Comparison of ENCODE assay signal across 1 cellular context in genomic region chr14:24188251-24189058, GRCh38.
TF ChIP-seq lines count a peak whose summit lies in the region.

A gene with protein sequence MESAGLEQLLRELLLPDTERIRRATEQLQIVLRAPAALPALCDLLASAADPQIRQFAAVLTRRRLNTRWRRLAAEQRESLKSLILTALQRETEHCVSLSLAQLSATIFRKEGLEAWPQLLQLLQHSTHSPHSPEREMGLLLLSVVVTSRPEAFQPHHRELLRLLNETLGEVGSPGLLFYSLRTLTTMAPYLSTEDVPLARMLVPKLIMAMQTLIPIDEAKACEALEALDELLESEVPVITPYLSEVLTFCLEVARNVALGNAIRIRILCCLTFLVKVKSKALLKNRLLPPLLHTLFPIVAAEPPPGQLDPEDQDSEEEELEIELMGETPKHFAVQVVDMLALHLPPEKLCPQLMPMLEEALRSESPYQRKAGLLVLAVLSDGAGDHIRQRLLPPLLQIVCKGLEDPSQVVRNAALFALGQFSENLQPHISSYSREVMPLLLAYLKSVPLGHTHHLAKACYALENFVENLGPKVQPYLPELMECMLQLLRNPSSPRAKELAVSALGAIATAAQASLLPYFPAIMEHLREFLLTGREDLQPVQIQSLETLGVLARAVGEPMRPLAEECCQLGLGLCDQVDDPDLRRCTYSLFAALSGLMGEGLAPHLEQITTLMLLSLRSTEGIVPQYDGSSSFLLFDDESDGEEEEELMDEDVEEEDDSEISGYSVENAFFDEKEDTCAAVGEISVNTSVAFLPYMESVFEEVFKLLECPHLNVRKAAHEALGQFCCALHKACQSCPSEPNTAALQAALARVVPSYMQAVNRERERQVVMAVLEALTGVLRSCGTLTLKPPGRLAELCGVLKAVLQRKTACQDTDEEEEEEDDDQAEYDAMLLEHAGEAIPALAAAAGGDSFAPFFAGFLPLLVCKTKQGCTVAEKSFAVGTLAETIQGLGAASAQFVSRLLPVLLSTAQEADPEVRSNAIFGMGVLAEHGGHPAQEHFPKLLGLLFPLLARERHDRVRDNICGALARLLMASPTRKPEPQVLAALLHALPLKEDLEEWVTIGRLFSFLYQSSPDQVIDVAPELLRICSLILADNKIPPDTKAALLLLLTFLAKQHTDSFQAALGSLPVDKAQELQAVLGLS (minus strand): TSS chr14:24188816. CDS start chr14:24188787, 29 bp downstream.

TF ChIP-seq in HepG2, 621 proteins besides CTCF, POLR2A, EP300 and RAD21 (continued from another document and continues in another):
- TF ChIP-seq ZBTB3 (CRISPR knock-in tag; IDR thresholded peaks at IDR 0.05; ENCODE audit: borderline replicate concordance, low read depth) (peak; percentile 90), ZNF672 (CRISPR knock-in tag; IDR thresholded peaks at IDR 0.05) (no peak), THRA (CRISPR knock-in tag; IDR thresholded peaks at IDR 0.05; ENCODE audit: borderline replicate concordance) (peak; percentile 93; the same call in 1 of the 2 replicates), MEIS2 (CRISPR knock-in tag; IDR thresholded peaks at IDR 0.05) (peak; percentile 66), ATF4 (CRISPR knock-in tag; IDR thresholded peaks at IDR 0.05) (no peak), ATAD3A (CRISPR knock-in tag; IDR thresholded peaks at IDR 0.05) (peak; percentile 91; the same call in 1 of the 2 replicates), FLYWCH1 (CRISPR knock-in tag; IDR thresholded peaks at IDR 0.05) (no peak; the same call in 1 of the 2 replicates), ZNF33A (CRISPR knock-in tag; IDR thresholded peaks at IDR 0.05; ENCODE audit: borderline replicate concordance) (no peak), ZNF737 (CRISPR knock-in tag; IDR thresholded peaks at IDR 0.05; ENCODE audit: borderline replicate concordance) (no peak), ZNF513 (CRISPR knock-in tag; conservative IDR thresholded peaks at IDR 0.05) (peak; percentile 98; the same call in 1 of the 2 replicates), RARG (CRISPR knock-in tag; IDR thresholded peaks at IDR 0.05; ENCODE audit: low read depth) (peak; percentile 29; the same call in 1 of the 2 replicates), ZNF703 (CRISPR knock-in tag; IDR thresholded peaks at IDR 0.05; ENCODE audit: borderline replicate concordance) (no peak), SRF (IDR thresholded peaks at IDR 0.05; ENCODE audit: low read depth, low read length) (peak; percentile 93), NCOA1 (CRISPR knock-in tag; IDR thresholded peaks at IDR 0.05) (peak; percentile 96; the same call in 1 of the 2 replicates), ZMYM2 (CRISPR knock-in tag; IDR thresholded peaks at IDR 0.05) (0 out of 2 replicates have a peak, but pooled peaks have one; percentile 37), ZNF205 (CRISPR knock-in tag; IDR thresholded peaks at IDR 0.05) (peak; percentile 98), ZNF547 (CRISPR knock-in tag; IDR thresholded peaks at IDR 0.05) (peak; percentile 100), ZNF33B (CRISPR knock-in tag; IDR thresholded peaks at IDR 0.05) (peak; percentile 98), TBX3 (IDR thresholded peaks at IDR 0.05; ENCODE audit: borderline replicate concordance) (peak; percentile 82), ZNF616 (CRISPR knock-in tag; IDR thresholded peaks at IDR 0.05; ENCODE audit: low read depth) (peak; percentile 95; the same call in 1 of the 2 replicates), SMARCC2 (IDR thresholded peaks at IDR 0.05) (no peak; the same call in 1 of the 2 replicates), RFX3 (CRISPR knock-in tag; IDR thresholded peaks at IDR 0.05) (peak; percentile 99), YEATS4 (CRISPR knock-in tag; IDR thresholded peaks at IDR 0.05; ENCODE audit: borderline replicate concordance) (peak; percentile 100), HNRNPK (IDR thresholded peaks at IDR 0.05; ENCODE audit: low read depth, low read length, poor library complexity, severe bottlenecking) (no peak), TOE1 (CRISPR knock-in tag; IDR thresholded peaks at IDR 0.05) (peak; percentile 100), ZBED4 (CRISPR knock-in tag; IDR thresholded peaks at IDR 0.05; ENCODE audit: borderline replicate concordance) (peak; percentile 99), ZNF781 (CRISPR knock-in tag; IDR thresholded peaks at IDR 0.05; ENCODE audit: borderline replicate concordance, not compliant biosample characterization) (peak; percentile 97)
- TF ChIP-seq, protein P1, sequence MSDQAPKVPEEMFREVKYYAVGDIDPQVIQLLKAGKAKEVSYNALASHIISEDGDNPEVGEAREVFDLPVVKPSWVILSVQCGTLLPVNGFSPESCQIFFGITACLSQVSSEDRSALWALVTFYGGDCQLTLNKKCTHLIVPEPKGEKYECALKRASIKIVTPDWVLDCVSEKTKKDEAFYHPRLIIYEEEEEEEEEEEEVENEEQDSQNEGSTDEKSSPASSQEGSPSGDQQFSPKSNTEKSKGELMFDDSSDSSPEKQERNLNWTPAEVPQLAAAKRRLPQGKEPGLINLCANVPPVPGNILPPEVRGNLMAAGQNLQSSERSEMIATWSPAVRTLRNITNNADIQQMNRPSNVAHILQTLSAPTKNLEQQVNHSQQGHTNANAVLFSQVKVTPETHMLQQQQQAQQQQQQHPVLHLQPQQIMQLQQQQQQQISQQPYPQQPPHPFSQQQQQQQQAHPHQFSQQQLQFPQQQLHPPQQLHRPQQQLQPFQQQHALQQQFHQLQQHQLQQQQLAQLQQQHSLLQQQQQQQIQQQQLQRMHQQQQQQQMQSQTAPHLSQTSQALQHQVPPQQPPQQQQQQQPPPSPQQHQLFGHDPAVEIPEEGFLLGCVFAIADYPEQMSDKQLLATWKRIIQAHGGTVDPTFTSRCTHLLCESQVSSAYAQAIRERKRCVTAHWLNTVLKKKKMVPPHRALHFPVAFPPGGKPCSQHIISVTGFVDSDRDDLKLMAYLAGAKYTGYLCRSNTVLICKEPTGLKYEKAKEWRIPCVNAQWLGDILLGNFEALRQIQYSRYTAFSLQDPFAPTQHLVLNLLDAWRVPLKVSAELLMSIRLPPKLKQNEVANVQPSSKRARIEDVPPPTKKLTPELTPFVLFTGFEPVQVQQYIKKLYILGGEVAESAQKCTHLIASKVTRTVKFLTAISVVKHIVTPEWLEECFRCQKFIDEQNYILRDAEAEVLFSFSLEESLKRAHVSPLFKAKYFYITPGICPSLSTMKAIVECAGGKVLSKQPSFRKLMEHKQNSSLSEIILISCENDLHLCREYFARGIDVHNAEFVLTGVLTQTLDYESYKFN (CRISPR knock-in tag; conservative IDR thresholded peaks at IDR 0.05) = peak; percentile 83
- TF ChIP-seq, protein P2, sequence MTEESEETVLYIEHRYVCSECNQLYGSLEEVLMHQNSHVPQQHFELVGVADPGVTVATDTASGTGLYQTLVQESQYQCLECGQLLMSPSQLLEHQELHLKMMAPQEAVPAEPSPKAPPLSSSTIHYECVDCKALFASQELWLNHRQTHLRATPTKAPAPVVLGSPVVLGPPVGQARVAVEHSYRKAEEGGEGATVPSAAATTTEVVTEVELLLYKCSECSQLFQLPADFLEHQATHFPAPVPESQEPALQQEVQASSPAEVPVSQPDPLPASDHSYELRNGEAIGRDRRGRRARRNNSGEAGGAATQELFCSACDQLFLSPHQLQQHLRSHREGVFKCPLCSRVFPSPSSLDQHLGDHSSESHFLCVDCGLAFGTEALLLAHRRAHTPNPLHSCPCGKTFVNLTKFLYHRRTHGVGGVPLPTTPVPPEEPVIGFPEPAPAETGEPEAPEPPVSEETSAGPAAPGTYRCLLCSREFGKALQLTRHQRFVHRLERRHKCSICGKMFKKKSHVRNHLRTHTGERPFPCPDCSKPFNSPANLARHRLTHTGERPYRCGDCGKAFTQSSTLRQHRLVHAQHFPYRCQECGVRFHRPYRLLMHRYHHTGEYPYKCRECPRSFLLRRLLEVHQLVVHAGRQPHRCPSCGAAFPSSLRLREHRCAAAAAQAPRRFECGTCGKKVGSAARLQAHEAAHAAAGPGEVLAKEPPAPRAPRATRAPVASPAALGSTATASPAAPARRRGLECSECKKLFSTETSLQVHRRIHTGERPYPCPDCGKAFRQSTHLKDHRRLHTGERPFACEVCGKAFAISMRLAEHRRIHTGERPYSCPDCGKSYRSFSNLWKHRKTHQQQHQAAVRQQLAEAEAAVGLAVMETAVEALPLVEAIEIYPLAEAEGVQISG (CRISPR knock-in tag; IDR thresholded peaks at IDR 0.05) = peak; percentile 98
- TF ChIP-seq, protein P3, sequence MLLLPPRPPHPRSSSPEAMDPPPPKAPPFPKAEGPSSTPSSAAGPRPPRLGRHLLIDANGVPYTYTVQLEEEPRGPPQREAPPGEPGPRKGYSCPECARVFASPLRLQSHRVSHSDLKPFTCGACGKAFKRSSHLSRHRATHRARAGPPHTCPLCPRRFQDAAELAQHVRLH (CRISPR knock-in tag; IDR thresholded peaks at IDR 0.05; ENCODE audit: borderline replicate concordance, low read depth) = peak; percentile 100
